Comparison of ENCODE assay signal across 21 cellular contexts in genomic region chr16:82085380-82085779, GRCh38. TPM values are rescaled to one million over a fixed set of nuclear protein-coding genes. Genes with fewer than 3 reads are reported as not detected.
DNase-seq lines count a peak whose midpoint lies in the region; ATAC-seq, FAIRE-seq and TF ChIP-seq lines count a peak whose summit lies in the region.
"Had no signal": no experiment of that assay in that cellular context is flagged by ENCODE, and none has a peak within 500 bp of the region (broad histone marks: within the 10 kb centered on the region; RNA-seq: fewer than 3 reads in every experiment).

No MANE protein-coding gene starts in this region.

- H3K36me3 ChIP-seq in astrocyte (ENCODE audit: insufficient read depth, low read length) (no peaks in the 10 kb centered on the region), bronchial epithelial cell (ENCODE audit: control insufficient read depth, insufficient read depth, low read length) (no peaks in the 10 kb centered on the region), right lobe of liver (peaks cover 0 to under 1% (median 0%) of the 10 kb centered on the region in 4 donors), smooth muscle cell (ENCODE audit: low read depth) (no peaks in the 10 kb centered on the region)
- H3K36me3 ChIP-seq: BLaER1 had no signal

- no peak overlapping the region for H3K4me3 ChIP-seq in astrocyte (ENCODE audit: insufficient read depth, low read depth, low read length)
- no peak overlapping the region for H3K4me3 ChIP-seq in bronchial epithelial cell (ENCODE audit: low read depth, low read length)
- H3K4me3 ChIP-seq in right lobe of liver: no peak overlapping the region
- no peak overlapping the region for H3K4me3 ChIP-seq in smooth muscle cell
- H3K4me3 ChIP-seq: BLaER1, GM23248 had no signal

- TF ChIP-seq CTCF in astrocyte (IDR thresholded peaks at IDR 0.05; ENCODE audit: insufficient read depth, low read depth, low read length) (no peak), bronchial epithelial cell (IDR thresholded peaks at IDR 0.05; ENCODE audit: insufficient read depth, low read length, severe bottlenecking) (no peak), right lobe of liver (IDR thresholded peaks at IDR 0.05) (no peak), smooth muscle cell (IDR thresholded peaks at IDR 0.05; ENCODE audit: borderline replicate concordance, insufficient read depth, poor library complexity, severe bottlenecking) (no peak)

- no peaks in the 10 kb centered on the region for H3K9me3 ChIP-seq in astrocyte (ENCODE audit: insufficient read depth, low read depth, low read length)
- H3K9me3 ChIP-seq in right lobe of liver: no peaks in the 10 kb centered on the region
- no peaks in the 10 kb centered on the region for H3K9me3 ChIP-seq in smooth muscle cell (replicated peaks; ENCODE audit: low read depth)
- H3K9me3 ChIP-seq: BLaER1, Caco-2 had no signal

- no peak for FAIRE-seq in astrocyte (lab: Jason Lieb, UNC)
- FAIRE-seq in bronchial epithelial cell (lab: Jason Lieb, UNC): no peak
- FAIRE-seq: G401.6, GM12892, H1 had no signal

- H4K20me1 ChIP-seq in astrocyte (ENCODE audit: insufficient read depth, low read length) (no peaks in the 10 kb centered on the region), smooth muscle cell (ENCODE audit: low read depth) (no peaks in the 10 kb centered on the region)
- H4K20me1 ChIP-seq: BLaER1 had no signal

- no peak overlapping the region for H3K9ac ChIP-seq in astrocyte (ENCODE audit: low read length)
- no peak overlapping the region for H3K9ac ChIP-seq in smooth muscle cell (ENCODE audit: low read depth)
- H3K9ac ChIP-seq: BLaER1, GM23248 had no signal

- no peak overlapping the region for H3K4me3 Mint-ChIP-seq in astrocyte (ENCODE audit: unreplicated experiment)
- H3K4me3 Mint-ChIP-seq: CD4-positive, CD25-positive, alpha-beta regulatory T cell; CD8-positive, alpha-beta T cell had no signal

- 10% methylated on average over 1 of the region's 1 CpG for WGBS in right lobe of liver (ENCODE audit: insufficient coverage, low coverage, low lambda C conversion rate, missing lambda C conversion rate)
- 66% methylated on average over 1 of the region's 1 CpG for WGBS in smooth muscle cell (ENCODE audit: low lambda C conversion rate)

- no peaks in the 10 kb centered on the region for H3F3A ChIP-seq in smooth muscle cell (ENCODE audit: low read depth)

- peaks cover 39% of the 10 kb centered on the region for H3K27me3 Mint-ChIP-seq in astrocyte (ENCODE audit: low read depth, unreplicated experiment)

- no peak for TF ChIP-seq POLR2A in right lobe of liver (IDR thresholded peaks at IDR 0.05)

- intact Hi-C loops in right lobe of liver (cut with DNase I): loop anchor here in 1 of 2 donors (10.0 kb wide), 1 partner anchor 51 kb away; the partner anchor contains the start of gene HSD17B2

- H3K27me3 ChIP-seq in astrocyte (ENCODE audit: insufficient read depth, low read length) (no peaks in the 10 kb centered on the region), bronchial epithelial cell (ENCODE audit: control insufficient read depth, insufficient read depth, low read length) (no peaks in the 10 kb centered on the region), right lobe of liver (no peaks in the 10 kb centered on the region), smooth muscle cell (ENCODE audit: low read depth) (no peaks in the 10 kb centered on the region)
- H3K27me3 ChIP-seq: BLaER1 had no signal

- H2AFZ ChIP-seq in astrocyte (ENCODE audit: low read depth, low read length) (no peak overlapping the region), smooth muscle cell (ENCODE audit: low read depth) (no peak overlapping the region)
- H2AFZ ChIP-seq: GM23248 had no signal

- peaks cover 4% of the 10 kb centered on the region for H3K4me1 Mint-ChIP-seq in astrocyte (ENCODE audit: low read depth, unreplicated experiment)
- H3K4me1 Mint-ChIP-seq: CD4-positive, CD25-positive, alpha-beta regulatory T cell had no signal

- no peaks in the 10 kb centered on the region for H3K9me3 Mint-ChIP-seq in astrocyte (ENCODE audit: unreplicated experiment)
- H3K9me3 Mint-ChIP-seq: CD8-positive, alpha-beta T cell had no signal

- peak overlapping the region; percentile 30 for H3K27ac Mint-ChIP-seq in astrocyte (ENCODE audit: unreplicated experiment)
- H3K27ac Mint-ChIP-seq: CD8-positive, alpha-beta T cell had no signal

- DNase-seq in astrocyte (ENCODE audit: low read depth) (no peak), bronchial epithelial cell (ENCODE audit: low read depth) (peak; percentile 45), right lobe of liver (no peak), renal cortical epithelial cell (ENCODE audit: low read depth) (peak; percentile 33), cerebellar nuclear complex (lab: John Stamatoyannopoulos, UW) (no peak), smooth muscle cell (lab: John Stamatoyannopoulos, UW; ENCODE audit: unreplicated experiment) (no peak)
- DNase-seq: Caco-2; CD4-positive, CD25-positive, alpha-beta regulatory T cell; CD8-positive, alpha-beta T cell; DMS153; DND-41; GM23248; H7; HCEC 1CT had no signal

- H3K27ac ChIP-seq in astrocyte (ENCODE audit: low read depth, low read length) (no peak overlapping the region), right lobe of liver (peak overlapping the region in 2 of 3 donors; percentile 82 to 86), smooth muscle cell (ENCODE audit: low read depth) (no peak overlapping the region)
- H3K27ac ChIP-seq: BLaER1, C4-2B, GM23248 had no signal

- peaks cover 2% of the 10 kb centered on the region for H3K36me3 Mint-ChIP-seq in astrocyte (ENCODE audit: low read depth, unreplicated experiment)
- H3K36me3 Mint-ChIP-seq: CD4-positive, CD25-positive, alpha-beta regulatory T cell; CD8-positive, alpha-beta T cell had no signal

- no peaks in the 10 kb centered on the region for H3K4me1 ChIP-seq in astrocyte (ENCODE audit: insufficient read depth, low read length)
- peaks cover 0 to 76% (median 29%) of the 10 kb centered on the region in 4 donors for H3K4me1 ChIP-seq in right lobe of liver
- no peaks in the 10 kb centered on the region for H3K4me1 ChIP-seq in smooth muscle cell (ENCODE audit: low read depth)
- H3K4me1 ChIP-seq: BLaER1 had no signal

- H3K4me2 ChIP-seq in astrocyte (ENCODE audit: low read length) (no peak overlapping the region), smooth muscle cell (no peak overlapping the region)
- H3K4me2 ChIP-seq: BLaER1 had no signal

- no peak for ATAC-seq in right lobe of liver
- no peak for ATAC-seq in GM19463 (IDR thresholded peaks at IDR 0.05; ENCODE audit: unreplicated experiment)
- ATAC-seq: CD8-positive, alpha-beta T cell had no signal

- H3K79me2 ChIP-seq in astrocyte (ENCODE audit: insufficient read depth, low read length) (no peaks in the 10 kb centered on the region), smooth muscle cell (ENCODE audit: low read depth) (no peaks in the 10 kb centered on the region)

RNA-seq across cellular contexts. Expression of gene HSD17B2, which starts 50.3 kb away (rescaled TPM):
- total RNA-seq in astrocyte: 0.20 TPM in 1 of 2 replicates, not detected in the other
- total RNA-seq in bronchial epithelial cell: 10.4 and 63.7 TPM in 2 replicates
- total RNA-seq in right lobe of liver: 100 to 1,000 TPM in 1 of 6 experiments, 10 to 100 TPM in 5; 65.2 to 144 (median 84.7) TPM
- 0.70 and 1.2 TPM in 2 replicates for total RNA-seq in renal cortical epithelial cell
- 20.5 and 21.8 TPM in 2 replicates for total RNA-seq in smooth muscle cell
- polyA plus RNA-seq in smooth muscle cell: 21.9 and 33.9 TPM in 2 replicates
- total RNA-seq: A172; CD4-positive, CD25-positive, alpha-beta regulatory T cell; CD8-positive, alpha-beta T cell; GM23248; H1; H7 had no signal
- polyA plus RNA-seq: GM23248, H1 had no signal

Comparison
In these comparisons a context has a peak if more than half of its experiments do, and no peak if none do; other contexts are left out.
1. DNase-seq: peak in bronchial epithelial cell (single experiment) and renal cortical epithelial cell (single experiment); none in astrocyte (single experiment), right lobe of liver (0 of 3), cerebellar nuclear complex (0 of 2) and smooth muscle cell (single experiment).
2. H3K27ac ChIP-seq: peak in right lobe of liver (2 of 3); none in astrocyte (single experiment) and smooth muscle cell (single experiment).